Comparison of ENCODE assay signal across 12 cellular contexts in genomic region chr14:65195042-65195719, GRCh38.
DNase-seq lines count a peak whose midpoint lies in the region; ATAC-seq and TF ChIP-seq lines count a peak whose summit lies in the region.
"Had no signal": no experiment of that assay in that cellular context is flagged by ENCODE, and none has a peak within 500 bp of the region (broad histone marks: within the 10 kb centered on the region; RNA-seq: fewer than 3 reads in every experiment).

No MANE protein-coding gene starts in this region.

- TF ChIP-seq CTCF in foreskin fibroblast (IDR thresholded peaks at IDR 0.05; ENCODE audit: low read depth, low read length): no peak

- peak; percentile 93 for ATAC-seq in GM18498 (IDR thresholded peaks at IDR 0.05; ENCODE audit: unreplicated experiment)
- peak; percentile 85 for ATAC-seq in GM19397 (IDR thresholded peaks at IDR 0.05; ENCODE audit: unreplicated experiment)
- peak; percentile 82 for ATAC-seq in HG02840 (IDR thresholded peaks at IDR 0.05; ENCODE audit: low FRiP score, unreplicated experiment)
- ATAC-seq in HG03521 (IDR thresholded peaks at IDR 0.05; ENCODE audit: unreplicated experiment): peak; percentile 87

- DNase-seq in foreskin fibroblast: no peak
- no peak for DNase-seq in SK-N-DZ (ENCODE audit: low spot score)
- no peak for DNase-seq in DMS 273 treated with DMSO at 0.1 percent for 48 hours (lab: John Stamatoyannopoulos, UW)
- no peak for DNase-seq in NCI-H1436 treated with DMSO at 0.1 percent for 48 hours (lab: John Stamatoyannopoulos, UW)
- DNase-seq: activated CD4-positive, alpha-beta T cell treated with anti-CD3 and anti-CD28 coated beads, Interleukin-2, amount 50 U/mL, for 48 hours; glutamatergic neuron; NCI-H345 had no signal

- H3K4me3 ChIP-seq in foreskin fibroblast (ENCODE audit: low read depth in 1 of 2, low read length in 2 of 2): no peak overlapping the region
- H3K4me3 ChIP-seq: BLaER1 had no signal
